Comparison of ENCODE assay signal across 8 cellular contexts in genomic region chr2:130797493-130798435, GRCh38. TPM values are rescaled to one million over a fixed set of nuclear protein-coding genes. Genes with fewer than 3 reads are reported as not detected.
A peak's percentile ranks its signal among the peaks of the same experiment; 100 is the strongest.
DNase-seq lines count a peak whose midpoint lies in the region; ATAC-seq and TF ChIP-seq lines count a peak whose summit lies in the region.

No MANE protein-coding gene starts in this region.

- H3F3A ChIP-seq in OCI-LY1 (ENCODE audit: insufficient read depth, low read length), result no peaks in the 10 kb centered on the region

- H3K4me3 ChIP-seq in OCI-LY1 (ENCODE audit: low read depth, low read length, poor library complexity, severe bottlenecking) (peak overlapping the region; percentile 77), esophagus (ENCODE audit: low read depth in 1 of 2, low read length in 2 of 2) (peak overlapping the region; percentile 40 to 78), muscle layer of duodenum (ENCODE audit: low read depth in 1 of 2, low read length in 2 of 2) (peak overlapping the region; percentile 74 to 90)

- H3K9me3 ChIP-seq in OCI-LY1 (ENCODE audit: low read length) (no peaks in the 10 kb centered on the region), esophagus (ENCODE audit: control insufficient read depth in 2 of 2, insufficient read depth in 1 of 2, low read depth in 1 of 2, low read length in 1 of 2) (no peaks in the 10 kb centered on the region), muscle layer of duodenum (ENCODE audit: control insufficient read depth in 1 of 2, low read length in 2 of 2) (no peaks in the 10 kb centered on the region)

- H3K27me3 ChIP-seq in OCI-LY1 (ENCODE audit: insufficient read depth, low read length) (no peaks in the 10 kb centered on the region), esophagus (ENCODE audit: control insufficient read depth in 1 of 2, insufficient read depth in 2 of 2, low read length in 2 of 2) (peaks cover 0 to 2% of the 10 kb centered on the region in 2 donors), muscle layer of duodenum (ENCODE audit: low read depth, low read length) (no peaks in the 10 kb centered on the region)

- 0 to 1% methylated on average over 94 to 96 of the region's 96 CpGs for WGBS in esophagus, 2 donors

- H3K4me1 ChIP-seq in OCI-LY1 (ENCODE audit: insufficient read depth, low read length, severe bottlenecking), result no peaks in the 10 kb centered on the region
- H3K4me1 ChIP-seq in esophagus (ENCODE audit: control insufficient read depth in 2 of 2, insufficient read depth in 2 of 2, low read length in 1 of 2), result peaks cover 4 to 9% of the 10 kb centered on the region in 2 donors
- H3K4me1 ChIP-seq in muscle layer of duodenum (ENCODE audit: control insufficient read depth in 1 of 2, insufficient read depth in 2 of 2, low read length in 2 of 2), result peaks cover 0 to 7% of the 10 kb centered on the region in 2 donors

- peak overlapping the region; percentile 72 for H3K9ac ChIP-seq in OCI-LY1 (ENCODE audit: low read length)

- DNase-seq in DMS 273 treated with DMSO at 0.1 percent for 48 hours (lab: John Stamatoyannopoulos, UW) (peak; percentile 46), HT1080 (ENCODE audit: low read depth) (peak; percentile 76), activated T-cell treated with anti-CD3 and anti-CD28 coated beads for 4 hours (peak; percentile 90)
- DNase-seq in stimulated activated CD8-positive, alpha-beta memory T cell treated with anti-CD3 and anti-CD28 coated beads, Interleukin-7, amount 100 ng/mL, for 1 hour (ENCODE audit: low read depth in 2 of 2), result peak; percentile 81 to 90

- H3K27ac ChIP-seq in OCI-LY1 (ENCODE audit: low read depth, low read length, poor library complexity, severe bottlenecking), result no peak overlapping the region
- H3K27ac ChIP-seq in esophagus (ENCODE audit: low read depth in 2 of 2, low read length in 1 of 2), result peak overlapping the region; percentile 85 to 93
- H3K27ac ChIP-seq in muscle layer of duodenum (ENCODE audit: low read length), result no peak overlapping the region

- no peaks in the 10 kb centered on the region for H3K9me2 ChIP-seq in OCI-LY1 (ENCODE audit: low read depth, low read length)

- H3K36me3 ChIP-seq in OCI-LY1 (ENCODE audit: insufficient read depth, low read length) (no peaks in the 10 kb centered on the region), esophagus (ENCODE audit: control insufficient read depth in 2 of 2, insufficient read depth in 2 of 2, low read length in 1 of 2) (no peaks in the 10 kb centered on the region), muscle layer of duodenum (ENCODE audit: control insufficient read depth in 1 of 2, insufficient read depth in 2 of 2, low read length in 2 of 2) (no peaks in the 10 kb centered on the region)

- peak; percentile 68 for TF ChIP-seq CTCF in OCI-LY1 (IDR thresholded peaks at IDR 0.05; ENCODE audit: low read length)

- H2AFZ ChIP-seq in OCI-LY1 (ENCODE audit: low read length), result peak overlapping the region; percentile 67

- no peaks in the 10 kb centered on the region for H4K20me1 ChIP-seq in OCI-LY1 (ENCODE audit: insufficient read depth, low read length)

- H3K4me2 ChIP-seq in OCI-LY1 (ENCODE audit: low read length), result peak overlapping the region; percentile 83

- no peaks in the 10 kb centered on the region for H3K79me2 ChIP-seq in OCI-LY1 (ENCODE audit: insufficient read depth, low read length)

- peak; percentile 91 for ATAC-seq in GM21367 (IDR thresholded peaks at IDR 0.05; ENCODE audit: unreplicated experiment)

RNA-seq across cellular contexts. Expression of gene ARHGEF4, which starts 39.0 kb away (rescaled TPM):
- total RNA-seq in HT1080 (2014; rRNA removed; shearing (Covaris generic)), result 0.72 and 1.2 TPM in 2 replicates
- 0.06 and 0.10 TPM in 2 replicates for polyA plus RNA-seq in HT1080 (2015; cell fraction: cytosol; rRNA removed)
- 0.69 and 0.88 TPM in 2 replicates for polyA plus RNA-seq in HT1080 (2015; cell fraction: nucleus; rRNA removed)
- polyA plus RNA-seq in esophagus, result 10 to 100 TPM; 32.2 to 98.9 TPM

RNA-seq across cellular contexts. Expression of gene AMER3, which starts 42.4 kb away (rescaled TPM):
- not detected in 2 replicates for total RNA-seq in HT1080 (2014; rRNA removed; shearing (Covaris generic))
- not detected in 2 replicates for polyA plus RNA-seq in HT1080 (2015; cell fraction: cytosol; rRNA removed)
- polyA plus RNA-seq in HT1080 (2015; cell fraction: nucleus; rRNA removed), result not detected in 2 replicates
- polyA plus RNA-seq in esophagus, result not detected

Comparison
In these comparisons a context has a peak if more than half of its experiments do, and no peak if none do; other contexts are left out.
1. H3K27ac ChIP-seq: peak in esophagus (2 of 2); none in OCI-LY1 (single experiment) and muscle layer of duodenum (single experiment).
2. Peak in every context shown above with its lines, with median percentiles within 50 percentile points of each other: DNase-seq and H3K4me3 ChIP-seq.